17 cellular contexts compared by ENCODE assay signal in genomic region chr10:109881481-109881880, GRCh38. TPM values are rescaled to one million over a fixed set of nuclear protein-coding genes. Genes with fewer than 3 reads are reported as not detected.
DNase-seq lines count a peak whose midpoint lies in the region; ATAC-seq and TF ChIP-seq lines count a peak whose summit lies in the region.
"Had no signal": no experiment of that assay in that cellular context is flagged by ENCODE, and none has a peak within 500 bp of the region (broad histone marks: within the 10 kb centered on the region; RNA-seq: fewer than 3 reads in every experiment).

No MANE protein-coding gene starts in this region.

- no peak overlapping the region for H3K27ac ChIP-seq in DND-41 (ENCODE audit: low read length)
- peak overlapping the region in 45 of 59 donors; percentile 1 to 93 (median 49) for H3K27ac ChIP-seq in dorsolateral prefrontal cortex
- H3K27ac ChIP-seq in ascending aorta, result no peak overlapping the region
- H3K27ac ChIP-seq: transverse colon had no signal

- DNase-seq in DND-41 (no peak), dorsolateral prefrontal cortex (no peak), ascending aorta (ENCODE audit: low spot score in 2 of 2) (no peak), globus pallidus (ENCODE audit: low spot score) (no peak), NCI-H1417 (lab: John Stamatoyannopoulos, UW) (no peak)
- DNase-seq in activated effector memory CD4-positive, alpha-beta T cell treated with anti-CD3 and anti-CD28 coated beads, Interleukin-2, amount 50 U/mL, for 16 hours, result no peak
- DNase-seq: activated CD4-positive, alpha-beta T cell treated with anti-CD3 and anti-CD28 coated beads, Interleukin-2, amount 50 U/mL, for 48 hours; CD4-positive, alpha-beta T cell; EL; natural killer cell; NCI-H1105; retina; stimulated activated CD4-positive, alpha-beta T cell treated with anti-CD3 and anti-CD28 coated beads, Interleukin-1b, Interleukin-23, amount 100 ng/mL, for 48 hours; transverse colon had no signal

- H3K27me3 ChIP-seq in DND-41 (ENCODE audit: insufficient read depth, low read length, poor library complexity) (no peaks in the 10 kb centered on the region), dorsolateral prefrontal cortex (no peaks in the 10 kb centered on the region), ascending aorta (no peaks in the 10 kb centered on the region)
- H3K27me3 ChIP-seq: transverse colon had no signal

- H3K9me3 ChIP-seq in DND-41 (ENCODE audit: insufficient read depth, low read length, severe bottlenecking) (no peaks in the 10 kb centered on the region), ascending aorta (no peaks in the 10 kb centered on the region)
- H3K9me3 ChIP-seq: transverse colon had no signal

- H3K4me3 ChIP-seq in DND-41 (ENCODE audit: low read depth in 1 of 2, low read length in 2 of 2) (no peak overlapping the region), dorsolateral prefrontal cortex (no peak overlapping the region), ascending aorta (no peak overlapping the region)
- H3K4me3 ChIP-seq: lung, transverse colon had no signal

- H2AFZ ChIP-seq in DND-41 (ENCODE audit: low read depth, low read length), result no peak overlapping the region

- H3K36me3 ChIP-seq in DND-41 (ENCODE audit: insufficient read depth, low read length) (peaks cover 79% of the 10 kb centered on the region), ascending aorta (peaks cover 53 to 64% of the 10 kb centered on the region in 2 donors)

- no peak overlapping the region for H3K4me2 ChIP-seq in DND-41 (ENCODE audit: insufficient read depth, low read length)

- H3K4me1 ChIP-seq in DND-41 (ENCODE audit: insufficient read depth, low read length), result no peaks in the 10 kb centered on the region
- peaks cover 5 to 14% of the 10 kb centered on the region in 2 donors for H3K4me1 ChIP-seq in ascending aorta

- H3K79me2 ChIP-seq in DND-41 (ENCODE audit: insufficient read depth, low read length), result no peaks in the 10 kb centered on the region

- intact Hi-C loops in dorsolateral prefrontal cortex (cut with DNase I), result loop anchor here (5.0 to 10.0 kb wide), 9 partner anchors 41 to 663 kb away; partner anchors contain the start of genes ADD3 (in 2 of the 2), MXI1 (in 1 of the 2), SMNDC1 (in 1 of the 2) and XPNPEP1 (in 1 of the 2)
- intact Hi-C loops in ascending aorta (cut with DNase I), result loop anchor here (5.0 to 10.0 kb wide), 4 partner anchors 346 to 666 kb away; partner anchors contain the start of gene SMNDC1

- peaks cover 4% of the 10 kb centered on the region; the same call in 1 of the 2 replicates for H4K20me1 ChIP-seq in DND-41 (ENCODE audit: insufficient read depth, low read length)

- ATAC-seq in DND-41 (ENCODE audit: insufficient read depth, low read depth) (peak; percentile 52; the same call in 1 of the 3 replicates), GM21367 (IDR thresholded peaks at IDR 0.05; ENCODE audit: unreplicated experiment) (peak; percentile 1), HG03060 (IDR thresholded peaks at IDR 0.05; ENCODE audit: low read depth, unreplicated experiment) (peak; percentile 1)
- ATAC-seq: natural killer cell had no signal

- no peak for TF ChIP-seq CTCF in DND-41 (IDR thresholded peaks at IDR 0.05; ENCODE audit: borderline replicate concordance, extremely low read depth, low read length, poor library complexity, severe bottlenecking)
- no peak for TF ChIP-seq CTCF in dorsolateral prefrontal cortex (IDR thresholded peaks at IDR 0.05 in 54 of 56, conservative IDR thresholded peaks at IDR 0.05 in 2 of 56; ENCODE audit: low read depth in 1 of 56, partially characterized antibody in 56 of 56)
- TF ChIP-seq CTCF in ascending aorta (IDR thresholded peaks at IDR 0.05), result no peak

- H3K9ac ChIP-seq in DND-41 (ENCODE audit: low read depth, low read length), result no peak overlapping the region

RNA-seq across cellular contexts. Expression of gene XPNPEP1, which starts 41.8 kb away (rescaled TPM):
- total RNA-seq in dorsolateral prefrontal cortex (10 to 100 TPM; 42.7 to 96.7 (median 63.5) TPM), ascending aorta (212 TPM)

Comparison
In these comparisons a context has a peak if more than half of its experiments do, and no peak if none do; other contexts are left out.
1. ATAC-seq: peak in every context shown above with its lines; median percentile 52 in DND-41; 1 in GM21367; 1 in HG03060.
2. H3K27ac ChIP-seq: peak in dorsolateral prefrontal cortex (45 of 59); none in DND-41 (single experiment) and ascending aorta (0 of 2).